ENCODE assay signal across 8 cellular contexts in genomic region chr22:29882716-29883044, GRCh38. TPM values are rescaled to one million over a fixed set of nuclear protein-coding genes. Genes with fewer than 3 reads are reported as not detected.
DNase-seq lines count a peak whose midpoint lies in the region; ATAC-seq and TF ChIP-seq lines count a peak whose summit lies in the region.

No MANE protein-coding gene starts in this region.

- no peak overlapping the region for H3K4me3 Mint-ChIP-seq in CD14-positive monocyte

- no peak overlapping the region for H3K4me2 ChIP-seq in neural cell (ENCODE audit: low read length)

- H3K4me1 Mint-ChIP-seq in CD14-positive monocyte = peaks cover 9% of the 10 kb centered on the region

- TF ChIP-seq CTCF in CD14-positive monocyte (IDR thresholded peaks at IDR 0.05) (no peak), astrocyte of the cerebellum (IDR thresholded peaks at IDR 0.05; ENCODE audit: low read depth, low read length, missing control alignments) (no peak), neural cell (IDR thresholded peaks at IDR 0.05; ENCODE audit: poor library complexity, severe bottlenecking) (no peak)

- no peaks in the 10 kb centered on the region for H3K9me3 ChIP-seq in neural cell (ENCODE audit: low read length)

- peaks cover 0 to 5% (median 3%) of the 10 kb centered on the region in 3 donors for H3K27me3 Mint-ChIP-seq in CD14-positive monocyte (ENCODE audit: low read depth in 3 of 3)

- no peaks in the 10 kb centered on the region for H3K27me3 ChIP-seq in neural cell (ENCODE audit: insufficient read depth, low read depth, low read length)

- peak; percentile 44 for ATAC-seq in HG02973 (IDR thresholded peaks at IDR 0.05; ENCODE audit: unreplicated experiment)
- no peak for ATAC-seq in HG03045 (IDR thresholded peaks at IDR 0.05; ENCODE audit: unreplicated experiment)

- H3K9me3 Mint-ChIP-seq in CD14-positive monocyte = peaks cover 0 to 2% (median 0%) of the 10 kb centered on the region in 7 donors

- intact Hi-C loops in CD14-positive monocyte (cut with micrococcal nuclease) = loop anchor here (1.0 to 10.0 kb wide), 4 partner anchors 44 to 542 kb away; partner anchors contain the start of genes ASCC2 (in 2 of the 2), MTFP1 (in 1 of the 2), UQCR10 (in 1 of the 2) and ZMAT5 (in 1 of the 2)

- no peaks in the 10 kb centered on the region for H3K36me3 ChIP-seq in neural cell (ENCODE audit: insufficient read depth, low read length)

- H3K27ac Mint-ChIP-seq in CD14-positive monocyte = peak overlapping the region in 4 of 7 donors; percentile 25 to 85 (median 48)

- no peaks in the 10 kb centered on the region for H3F3A ChIP-seq in neural cell (ENCODE audit: insufficient read depth, low read length, poor library complexity, severe bottlenecking)

- H3K4me3 ChIP-seq in astrocyte of the cerebellum (ENCODE audit: low read depth, low read length) = peak overlapping the region; percentile 96
- H3K4me3 ChIP-seq in neural cell (ENCODE audit: low read length) = peak overlapping the region; percentile 99

- H2AFZ ChIP-seq in neural cell (ENCODE audit: low read depth, low read length) = no peak overlapping the region

- TF ChIP-seq RAD21 in neural cell (conservative IDR thresholded peaks at IDR 0.05) = no peak

- peaks cover 46% of the 10 kb centered on the region for H3K79me2 ChIP-seq in neural cell (replicated peaks; ENCODE audit: insufficient read depth, low read length)

- H3K36me3 Mint-ChIP-seq in CD14-positive monocyte = peaks cover 1 to 3% of the 10 kb centered on the region in 2 donors

- in situ Hi-C loops in astrocyte of the cerebellum (cut with HindIII; ENCODE audit: low sequenced_read_pairs) = no loop called here

- no peaks in the 10 kb centered on the region for H3K9me2 ChIP-seq in neural cell (ENCODE audit: insufficient read depth, low read length)

- no peak for TF ChIP-seq EP300 in neural cell (conservative IDR thresholded peaks at IDR 0.05; ENCODE audit: poor library complexity, severe bottlenecking)

- H3K9ac ChIP-seq in neural cell (ENCODE audit: low read length) = peak overlapping the region; percentile 98

- peak overlapping the region; percentile 94 for H3K27ac ChIP-seq in neural cell (ENCODE audit: low read length)

- H4K20me1 ChIP-seq in neural cell (ENCODE audit: insufficient read depth) = peaks cover 6% of the 10 kb centered on the region

- DNase-seq in CD14-positive monocyte (ENCODE audit: low spot score) = no peak
- no peak for DNase-seq in astrocyte of the cerebellum (ENCODE audit: low read depth)
- no peak for DNase-seq in DMS79 (lab: John Stamatoyannopoulos, UW)
- no peak for DNase-seq in effector CD8-positive, alpha-beta T cell (lab: John Stamatoyannopoulos, UW)
- no peak for DNase-seq in NCI-H1105 (lab: John Stamatoyannopoulos, UW)

TF ChIP-seq in neural cell, 6 proteins besides CTCF, POLR2A, EP300 and RAD21:
- TF ChIP-seq SMC3 (conservative IDR thresholded peaks at IDR 0.05; ENCODE audit: poor library complexity) (no peak), MXI1 (conservative IDR thresholded peaks at IDR 0.05; ENCODE audit: poor library complexity, severe bottlenecking) (no peak), POLR2AphosphoS5 (IDR thresholded peaks at IDR 0.05) (no peak), TAF1 (IDR thresholded peaks at IDR 0.05; ENCODE audit: low read depth) (no peak), EZH2 (IDR thresholded peaks at IDR 0.05; ENCODE audit: borderline replicate concordance, insufficient read depth, low read length, poor library complexity, severe bottlenecking) (no peak)
- TF ChIP-seq, protein P1, sequence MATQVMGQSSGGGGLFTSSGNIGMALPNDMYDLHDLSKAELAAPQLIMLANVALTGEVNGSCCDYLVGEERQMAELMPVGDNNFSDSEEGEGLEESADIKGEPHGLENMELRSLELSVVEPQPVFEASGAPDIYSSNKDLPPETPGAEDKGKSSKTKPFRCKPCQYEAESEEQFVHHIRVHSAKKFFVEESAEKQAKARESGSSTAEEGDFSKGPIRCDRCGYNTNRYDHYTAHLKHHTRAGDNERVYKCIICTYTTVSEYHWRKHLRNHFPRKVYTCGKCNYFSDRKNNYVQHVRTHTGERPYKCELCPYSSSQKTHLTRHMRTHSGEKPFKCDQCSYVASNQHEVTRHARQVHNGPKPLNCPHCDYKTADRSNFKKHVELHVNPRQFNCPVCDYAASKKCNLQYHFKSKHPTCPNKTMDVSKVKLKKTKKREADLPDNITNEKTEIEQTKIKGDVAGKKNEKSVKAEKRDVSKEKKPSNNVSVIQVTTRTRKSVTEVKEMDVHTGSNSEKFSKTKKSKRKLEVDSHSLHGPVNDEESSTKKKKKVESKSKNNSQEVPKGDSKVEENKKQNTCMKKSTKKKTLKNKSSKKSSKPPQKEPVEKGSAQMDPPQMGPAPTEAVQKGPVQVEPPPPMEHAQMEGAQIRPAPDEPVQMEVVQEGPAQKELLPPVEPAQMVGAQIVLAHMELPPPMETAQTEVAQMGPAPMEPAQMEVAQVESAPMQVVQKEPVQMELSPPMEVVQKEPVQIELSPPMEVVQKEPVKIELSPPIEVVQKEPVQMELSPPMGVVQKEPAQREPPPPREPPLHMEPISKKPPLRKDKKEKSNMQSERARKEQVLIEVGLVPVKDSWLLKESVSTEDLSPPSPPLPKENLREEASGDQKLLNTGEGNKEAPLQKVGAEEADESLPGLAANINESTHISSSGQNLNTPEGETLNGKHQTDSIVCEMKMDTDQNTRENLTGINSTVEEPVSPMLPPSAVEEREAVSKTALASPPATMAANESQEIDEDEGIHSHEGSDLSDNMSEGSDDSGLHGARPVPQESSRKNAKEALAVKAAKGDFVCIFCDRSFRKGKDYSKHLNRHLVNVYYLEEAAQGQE (IDR thresholded peaks at IDR 0.05; ENCODE audit: borderline replicate concordance) = no peak
TF ChIP-seq in neural cell: peak in this region for 0.

RNA-seq across cellular contexts. Expression of gene MTMR3, which starts 0.3 kb away (rescaled TPM):
- polyA plus RNA-seq in CD14-positive monocyte = 10 to 100 TPM; 23.4 to 30.2 TPM
- 46.7 and 59.6 TPM in 2 replicates for polyA plus RNA-seq in neural cell
- polyA minus RNA-seq in neural cell = 126 and 128 TPM in 2 replicates

RNA-seq across cellular contexts. Expression of gene ASCC2, which starts 44.6 kb away (rescaled TPM):
- polyA plus RNA-seq in CD14-positive monocyte = 10 to 100 TPM; 23.8 to 39.6 TPM
- 25.3 and 26.2 TPM in 2 replicates for polyA plus RNA-seq in neural cell
- 35.3 and 36.3 TPM in 2 replicates for polyA minus RNA-seq in neural cell
